ENCODE assay signal across 15 cellular contexts in the genomic region with DNA sequence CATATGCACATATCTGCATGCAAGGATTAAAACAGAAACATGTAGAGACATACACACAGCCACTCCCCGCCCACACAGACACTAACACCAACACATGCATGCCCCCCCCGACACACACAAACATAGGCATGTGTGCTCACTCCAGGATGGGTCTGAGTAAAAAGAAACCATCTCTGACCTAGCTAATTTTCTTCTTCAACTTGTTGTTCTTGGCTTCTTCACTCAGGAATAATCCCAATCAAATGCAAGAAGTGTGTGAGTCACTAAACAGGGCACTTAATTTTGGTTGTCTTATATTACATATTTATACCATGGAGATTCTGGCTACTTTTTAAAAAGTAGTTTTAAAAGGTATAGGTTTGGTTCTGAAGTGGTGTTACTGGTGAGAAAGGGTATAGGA. TPM values are rescaled to one million over a fixed set of nuclear protein-coding genes. Genes with fewer than 3 reads are reported as not detected.
DNase-seq lines count a peak whose midpoint lies in the region; ATAC-seq and TF ChIP-seq lines count a peak whose summit lies in the region.
"Had no signal": no experiment of that assay in that cellular context is flagged by ENCODE, and none has a peak within 500 bp of the region (broad histone marks: within the 10 kb centered on the region; RNA-seq: fewer than 3 reads in every experiment).

No MANE protein-coding gene starts in this region.

- H2AFZ ChIP-seq in fibroblast of lung (ENCODE audit: low read length), result no peak overlapping the region
- H2AFZ ChIP-seq: PC-9 had no signal

- no peak overlapping the region for H3K9ac ChIP-seq in fibroblast of lung (ENCODE audit: insufficient read depth, low read length)

- H3K4me1 ChIP-seq in fibroblast of lung (ENCODE audit: control insufficient read depth, extremely low read depth, insufficient read depth, low read length), result no peaks in the 10 kb centered on the region

- H3K27ac ChIP-seq in fibroblast of lung (ENCODE audit: insufficient read depth, low read length), result no peak overlapping the region
- H3K27ac ChIP-seq: PC-9 had no signal

- no peaks in the 10 kb centered on the region for H3K9me3 ChIP-seq in fibroblast of lung (ENCODE audit: control insufficient read depth, insufficient read depth, low read depth, low read length)

- no peaks in the 10 kb centered on the region for H3K27me3 ChIP-seq in fibroblast of lung (ENCODE audit: control insufficient read depth, insufficient read depth, low read length)

- TF ChIP-seq CTCF in fibroblast of lung (conservative IDR thresholded peaks at IDR 0.05 in 1 of 2, IDR thresholded peaks at IDR 0.05 in 1 of 2; ENCODE audit: low read depth in 1 of 2, low read length in 2 of 2), result no peak

- H4K20me1 ChIP-seq in fibroblast of lung (ENCODE audit: control insufficient read depth, extremely low read depth, insufficient read depth, low read length), result no peaks in the 10 kb centered on the region

- no peaks in the 10 kb centered on the region for H3K79me2 ChIP-seq in fibroblast of lung (ENCODE audit: control insufficient read depth, insufficient read depth, low read length)

- no peak overlapping the region for H3K4me3 ChIP-seq in fibroblast of lung (replicated peaks in 1 of 4; ENCODE audit: control extremely low read depth in 1 of 4, insufficient read depth in 1 of 4, low read depth in 3 of 4, low read length in 4 of 4)
- H3K4me3 ChIP-seq: HAP-1, PC-9 had no signal

- no peaks in the 10 kb centered on the region for H3K36me3 ChIP-seq in fibroblast of lung (ENCODE audit: control insufficient read depth, insufficient read depth, low read length)
- H3K36me3 ChIP-seq: HAP-1 had no signal

- H3K4me2 ChIP-seq in fibroblast of lung (ENCODE audit: extremely low read depth, insufficient read depth, low read length), result no peak overlapping the region
- H3K4me2 ChIP-seq: PC-9 had no signal

- DNase-seq in HCEC 1CT (peak; percentile 11), fibroblast of lung (ENCODE audit: low read depth in 2 of 2) (peak; percentile 44 to 61), SK-N-DZ (ENCODE audit: low spot score) (no peak), RKO (ENCODE audit: low spot score) (no peak)
- DNase-seq: C1 segment of cervical spinal cord, NCI-H1092, NCI-H1694, NCI-H446 treated with DMSO at 0.1 percent for 48 hours, NCI-H748 treated with DMSO at 0.1 percent for 48 hours, PC-9, T-helper 17 cell had no signal

- peak; percentile 20; the same call in 2 of the 3 replicates for ATAC-seq in SK-N-SH treated with all-trans-retinoic acid at 6 μM for 48 hours
- ATAC-seq in HG03135 (IDR thresholded peaks at IDR 0.05; ENCODE audit: unreplicated experiment), result no peak
- ATAC-seq in GM21576 (IDR thresholded peaks at IDR 0.05; ENCODE audit: unreplicated experiment), result no peak
- ATAC-seq: T-helper 17 cell had no signal

TF ChIP-seq in SK-N-SH treated with all-trans-retinoic acid at 6 μM for 48 hours, 23 proteins besides CTCF, POLR2A, EP300 and RAD21:
- TF ChIP-seq, protein P1, sequence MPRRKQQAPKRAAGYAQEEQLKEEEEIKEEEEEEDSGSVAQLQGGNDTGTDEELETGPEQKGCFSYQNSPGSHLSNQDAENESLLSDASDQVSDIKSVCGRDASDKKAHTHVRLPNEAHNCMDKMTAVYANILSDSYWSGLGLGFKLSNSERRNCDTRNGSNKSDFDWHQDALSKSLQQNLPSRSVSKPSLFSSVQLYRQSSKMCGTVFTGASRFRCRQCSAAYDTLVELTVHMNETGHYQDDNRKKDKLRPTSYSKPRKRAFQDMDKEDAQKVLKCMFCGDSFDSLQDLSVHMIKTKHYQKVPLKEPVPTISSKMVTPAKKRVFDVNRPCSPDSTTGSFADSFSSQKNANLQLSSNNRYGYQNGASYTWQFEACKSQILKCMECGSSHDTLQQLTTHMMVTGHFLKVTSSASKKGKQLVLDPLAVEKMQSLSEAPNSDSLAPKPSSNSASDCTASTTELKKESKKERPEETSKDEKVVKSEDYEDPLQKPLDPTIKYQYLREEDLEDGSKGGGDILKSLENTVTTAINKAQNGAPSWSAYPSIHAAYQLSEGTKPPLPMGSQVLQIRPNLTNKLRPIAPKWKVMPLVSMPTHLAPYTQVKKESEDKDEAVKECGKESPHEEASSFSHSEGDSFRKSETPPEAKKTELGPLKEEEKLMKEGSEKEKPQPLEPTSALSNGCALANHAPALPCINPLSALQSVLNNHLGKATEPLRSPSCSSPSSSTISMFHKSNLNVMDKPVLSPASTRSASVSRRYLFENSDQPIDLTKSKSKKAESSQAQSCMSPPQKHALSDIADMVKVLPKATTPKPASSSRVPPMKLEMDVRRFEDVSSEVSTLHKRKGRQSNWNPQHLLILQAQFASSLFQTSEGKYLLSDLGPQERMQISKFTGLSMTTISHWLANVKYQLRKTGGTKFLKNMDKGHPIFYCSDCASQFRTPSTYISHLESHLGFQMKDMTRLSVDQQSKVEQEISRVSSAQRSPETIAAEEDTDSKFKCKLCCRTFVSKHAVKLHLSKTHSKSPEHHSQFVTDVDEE (CRISPR knock-in tag; IDR thresholded peaks at IDR 0.05), result no peak
- no peak for TF ChIP-seq ZC3H10 (CRISPR knock-in tag; IDR thresholded peaks at IDR 0.05)
- no peak for TF ChIP-seq ZNF8 (CRISPR knock-in tag; IDR thresholded peaks at IDR 0.05)
- TF ChIP-seq TCF4 (CRISPR knock-in tag; IDR thresholded peaks at IDR 0.05; ENCODE audit: borderline replicate concordance), result no peak
- TF ChIP-seq OSR1 (CRISPR knock-in tag; IDR thresholded peaks at IDR 0.05), result no peak
- TF ChIP-seq, protein P2, sequence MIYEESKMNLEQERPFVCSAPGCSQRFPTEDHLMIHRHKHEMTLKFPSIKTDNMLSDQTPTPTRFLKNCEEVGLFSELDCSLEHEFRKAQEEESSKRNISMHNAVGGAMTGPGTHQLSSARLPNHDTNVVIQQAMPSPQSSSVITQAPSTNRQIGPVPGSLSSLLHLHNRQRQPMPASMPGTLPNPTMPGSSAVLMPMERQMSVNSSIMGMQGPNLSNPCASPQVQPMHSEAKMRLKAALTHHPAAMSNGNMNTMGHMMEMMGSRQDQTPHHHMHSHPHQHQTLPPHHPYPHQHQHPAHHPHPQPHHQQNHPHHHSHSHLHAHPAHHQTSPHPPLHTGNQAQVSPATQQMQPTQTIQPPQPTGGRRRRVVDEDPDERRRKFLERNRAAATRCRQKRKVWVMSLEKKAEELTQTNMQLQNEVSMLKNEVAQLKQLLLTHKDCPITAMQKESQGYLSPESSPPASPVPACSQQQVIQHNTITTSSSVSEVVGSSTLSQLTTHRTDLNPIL (CRISPR knock-in tag; IDR thresholded peaks at IDR 0.05; ENCODE audit: low read depth), result no peak
- no peak for TF ChIP-seq BACH2 (CRISPR knock-in tag; IDR thresholded peaks at IDR 0.05; ENCODE audit: borderline replicate concordance)

RNA-seq across cellular contexts. Expression of a gene that starts 28.3 kb away (rescaled TPM):
- 6.4 and 7.6 TPM in 2 replicates for total RNA-seq in fibroblast of lung
- polyA plus RNA-seq in fibroblast of lung, result 9.2 and 12.9 TPM in 2 replicates
- polyA plus RNA-seq in fibroblast of lung (2012), result 6.8 and 8.3 TPM in 2 replicates
- polyA minus RNA-seq in fibroblast of lung (ENCODE audit: low replicate concordance), result 2.6 and 9.8 TPM in 2 replicates
- 12.8 and 17.8 TPM in 2 replicates for polyA plus RNA-seq in SK-N-DZ (2014; cell fraction: cytosol; rRNA removed)
- 6.3 and 11.5 TPM in 2 replicates for polyA plus RNA-seq in SK-N-DZ (2014; cell fraction: nucleus; rRNA removed)

Comparison
In these comparisons a context has a peak if more than half of its experiments do, and no peak if none do; other contexts are left out.
1. DNase-seq: peak in HCEC 1CT (single experiment) and fibroblast of lung (2 of 2); none in SK-N-DZ (single experiment) and RKO (single experiment).